ENCODE assay signal across 7 cellular contexts in the genomic region with DNA sequence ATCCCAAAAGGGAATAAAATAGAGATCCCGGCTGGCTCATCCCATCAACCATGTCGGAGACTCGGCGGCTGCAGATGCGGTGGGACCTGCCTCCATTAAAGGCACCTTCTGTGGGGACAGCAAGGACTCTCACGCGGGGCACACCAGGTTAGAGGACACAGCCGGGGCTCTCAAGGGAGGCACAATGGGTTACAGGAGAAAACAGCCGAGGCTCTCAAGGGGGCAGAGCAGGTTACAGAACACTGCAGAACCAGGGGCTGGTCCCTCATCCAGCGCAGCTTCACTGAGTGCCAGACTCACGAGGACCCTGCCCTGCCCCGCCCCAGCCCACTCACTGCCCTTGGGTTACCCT. TPM values are rescaled to one million over a fixed set of nuclear protein-coding genes. Genes with fewer than 3 reads are reported as not detected.
DNase-seq lines count a peak whose midpoint lies in the region; ATAC-seq and TF ChIP-seq lines count a peak whose summit lies in the region.
"Not testable (repeated sequence)": the region's sequence is repeated elsewhere in the genome, so short reads cannot be mapped to it uniquely, and the experiment has no call there.

No MANE protein-coding gene starts in this region.

- H3K9me3 ChIP-seq in right cardiac atrium (ENCODE audit: control insufficient read depth, low read length); upper lobe of right lung: not testable (repeated sequence)

- H3K36me3 ChIP-seq in upper lobe of right lung: not testable (repeated sequence)

- H3K27me3 Mint-ChIP-seq in activated CD8-positive, alpha-beta T cell treated with anti-CD3 and anti-CD28 coated beads, Interleukin-2, amount 10 ng/mL, durations not matched to agents 7 days and 5 days (ENCODE audit: low read depth): not testable (repeated sequence)

- TF ChIP-seq CTCF in dorsolateral prefrontal cortex (IDR thresholded peaks at IDR 0.05 in 54 of 56, conservative IDR thresholded peaks at IDR 0.05 in 2 of 56; ENCODE audit: low read depth in 1 of 56, partially characterized antibody in 56 of 56); upper lobe of right lung (IDR thresholded peaks at IDR 0.05): not testable (repeated sequence)

- not testable (repeated sequence) for H3K36me3 Mint-ChIP-seq in activated CD8-positive, alpha-beta T cell treated with anti-CD3 and anti-CD28 coated beads, Interleukin-2, amount 10 ng/mL, durations not matched to agents 7 days and 5 days (ENCODE audit: low read depth)

- intact Hi-C loops in dorsolateral prefrontal cortex (cut with DNase I); posterior vena cava (cut with DNase I); upper lobe of right lung (cut with DNase I): not testable (repeated sequence)
- intact Hi-C loops in right cardiac atrium (cut with DNase I): loop anchor here in 1 of 4 donors (5.0 kb wide), 1 partner anchor 91 kb away; no protein-coding TSS in a partner anchor

- POLR2A ChIA-PET in activated CD8-positive, alpha-beta T cell treated with anti-CD3 and anti-CD28 coated beads, Interleukin-2, amount 10 ng/mL, durations not matched to agents 7 days and 5 days (lab: Charles Lee): not testable (repeated sequence)

- not testable (repeated sequence) for ATAC-seq in activated CD8-positive, alpha-beta T cell treated with anti-CD3 and anti-CD28 coated beads, Interleukin-2, amount 10 ng/mL, durations not matched to agents 7 days and 5 days; right cardiac atrium; upper lobe of right lung

- not testable (repeated sequence) for H3K9me3 Mint-ChIP-seq in activated CD8-positive, alpha-beta T cell treated with anti-CD3 and anti-CD28 coated beads, Interleukin-2, amount 10 ng/mL, durations not matched to agents 7 days and 5 days (ENCODE audit: insufficient read depth)

- not testable (repeated sequence) for H3K27me3 ChIP-seq in dorsolateral prefrontal cortex; right cardiac atrium (ENCODE audit: control insufficient read depth, insufficient read depth); upper lobe of right lung

- H3K4me3 Mint-ChIP-seq in activated CD8-positive, alpha-beta T cell treated with anti-CD3 and anti-CD28 coated beads, Interleukin-2, amount 10 ng/mL, durations not matched to agents 7 days and 5 days: not testable (repeated sequence)

- not testable (repeated sequence) for H3K4me1 ChIP-seq in right cardiac atrium (ENCODE audit: control insufficient read depth, insufficient read depth, low read length); upper lobe of right lung

- peak; percentile 16 for DNase-seq in activated CD8-positive, alpha-beta T cell treated with anti-CD3 and anti-CD28 coated beads, Interleukin-2, amount 10 ng/mL, durations not matched to agents 7 days and 5 days
- DNase-seq in activated effector memory CD4-positive, alpha-beta T cell treated with anti-CD3 and anti-CD28 coated beads, Interleukin-2, amount 50 U/mL, for 16 hours: peak; percentile 63
- DNase-seq in dorsolateral prefrontal cortex: peak in 1 of 10 donors; percentile 24
- peak; percentile 4 to 30 (median 25) for DNase-seq in right cardiac atrium
- DNase-seq in mesenteric fat pad (ENCODE audit: low spot score): peak; percentile 89
- DNase-seq in posterior vena cava (ENCODE audit: low spot score): peak; percentile 76
- peak; percentile 28 for DNase-seq in upper lobe of right lung

- peak overlapping the region in 30 of 59 donors; percentile 14 to 82 (median 70) for H3K27ac ChIP-seq in dorsolateral prefrontal cortex
- not testable (repeated sequence) for H3K27ac ChIP-seq in right cardiac atrium (ENCODE audit: low read length); upper lobe of right lung

- not testable (repeated sequence) for H3K4me1 Mint-ChIP-seq in activated CD8-positive, alpha-beta T cell treated with anti-CD3 and anti-CD28 coated beads, Interleukin-2, amount 10 ng/mL, durations not matched to agents 7 days and 5 days (ENCODE audit: low read depth)

- H3K27ac Mint-ChIP-seq in activated CD8-positive, alpha-beta T cell treated with anti-CD3 and anti-CD28 coated beads, Interleukin-2, amount 10 ng/mL, durations not matched to agents 7 days and 5 days: not testable (repeated sequence)

- H3K4me3 ChIP-seq in dorsolateral prefrontal cortex: peak overlapping the region in 1 of 59 donors; percentile 31
- H3K4me3 ChIP-seq in right cardiac atrium (ENCODE audit: low read length); upper lobe of right lung: not testable (repeated sequence)

- 95% methylated on average over 11 of the region's 12 CpGs for WGBS in right cardiac atrium

- CTCF ChIA-PET in activated CD8-positive, alpha-beta T cell treated with anti-CD3 and anti-CD28 coated beads, Interleukin-2, amount 10 ng/mL, durations not matched to agents 7 days and 5 days (lab: Charles Lee): not testable (repeated sequence)

RNA-seq across cellular contexts. Expression of gene TPPP, which starts 7.0 kb away (rescaled TPM):
- total RNA-seq in activated CD8-positive, alpha-beta T cell treated with anti-CD3 and anti-CD28 coated beads, Interleukin-2, amount 10 ng/mL, durations not matched to agents 7 days and 5 days: under 1 TPM in 1 of 2 experiments, not detected in 1; 0.08 TPM
- total RNA-seq in dorsolateral prefrontal cortex: 100 to 1,000 TPM; 236 to 675 (median 361) TPM
- total RNA-seq in right cardiac atrium: 10 to 100 TPM; 15.8 to 30.1 (median 22.7) TPM
- 12.2 TPM for polyA plus RNA-seq in right cardiac atrium
- total RNA-seq in mesenteric fat pad: 5.4 TPM
- 10 to 100 TPM in 1 of 2 donors, 1 to 10 TPM in 1; 9.8 to 10.8 TPM for total RNA-seq in posterior vena cava
- total RNA-seq in upper lobe of right lung: 16.1 TPM

Comparison
In these comparisons a context has a peak if more than half of its experiments do, and no peak if none do; other contexts are left out.
1. RNA of gene TPPP, which starts 7.0 kb away (total RNA-seq): 236 to 675 TPM in dorsolateral prefrontal cortex; 15.8 to 30.1 TPM in right cardiac atrium, 16.1 TPM in upper lobe of right lung (single experiment), 9.8 to 10.8 TPM in posterior vena cava, 5.4 TPM in mesenteric fat pad (single experiment) and 0.08 TPM in activated CD8-positive, alpha-beta T cell treated with anti-CD3 and anti-CD28 coated beads, Interleukin-2, amount 10 ng/mL, durations not matched to agents 7 days and 5 days; every median in the first group is over 4 times any median in the second.